ENCODE assay signal across 20 cellular contexts in the genomic region with DNA sequence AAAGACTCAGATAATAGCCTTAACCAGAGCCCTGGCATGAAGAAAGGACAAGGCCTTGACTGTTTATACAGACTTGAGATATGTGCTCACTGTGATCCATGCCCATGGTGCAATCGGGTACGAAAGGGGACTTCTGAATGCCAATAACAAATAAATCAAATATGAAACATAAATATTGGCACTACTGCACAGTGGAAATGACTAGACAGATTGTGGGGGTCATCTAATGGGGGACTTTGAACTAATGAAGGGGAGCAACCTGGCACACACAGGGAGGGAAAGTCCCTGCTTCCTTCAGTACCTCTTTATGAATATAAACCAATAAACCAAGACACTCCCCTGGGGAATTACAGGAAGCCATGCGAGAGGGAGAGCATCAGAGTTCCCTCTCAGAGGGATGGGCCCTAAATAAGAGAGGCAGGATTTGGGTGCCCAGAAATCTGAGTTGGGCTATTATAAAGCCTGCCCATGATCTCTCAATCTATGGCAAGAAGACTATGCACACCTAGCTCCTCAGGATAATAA. TPM values are rescaled to one million over a fixed set of nuclear protein-coding genes. Genes with fewer than 3 reads are reported as not detected.
DNase-seq lines count a peak whose midpoint lies in the region; ATAC-seq, FAIRE-seq and TF ChIP-seq lines count a peak whose summit lies in the region.
"Had no signal": no experiment of that assay in that cellular context is flagged by ENCODE, and none has a peak within 500 bp of the region (broad histone marks: within the 10 kb centered on the region; RNA-seq: fewer than 3 reads in every experiment).

No MANE protein-coding gene starts in this region.

- peaks cover 11% of the 10 kb centered on the region; the same call in 1 of the 2 replicates for H3K79me2 ChIP-seq in Loucy (ENCODE audit: insufficient read depth, low read length)
- no peaks in the 10 kb centered on the region for H3K79me2 ChIP-seq in neural progenitor cell (ENCODE audit: low read depth)

- intact Hi-C loops in CD4-positive, alpha-beta memory T cell (cut with micrococcal nuclease): loop anchor here (10.0 kb wide), 2 partner anchors 60 to 240 kb away; a partner anchor contains a TSS

- H4K20me1 ChIP-seq in Loucy (ENCODE audit: insufficient read depth, low read length, poor library complexity, severe bottlenecking) (no peaks in the 10 kb centered on the region), neural progenitor cell (ENCODE audit: low read depth) (no peaks in the 10 kb centered on the region)

- no peak overlapping the region for H3K27ac ChIP-seq in CD4-positive, alpha-beta memory T cell (ENCODE audit: low read depth, low read length)
- H3K27ac ChIP-seq in endodermal cell (ENCODE audit: low read depth, low read length): no peak overlapping the region
- no peak overlapping the region for H3K27ac ChIP-seq in neural progenitor cell
- H3K27ac ChIP-seq: C4-2B, KMS-11 had no signal

- H3K4me3 ChIP-seq in CD4-positive, alpha-beta memory T cell (ENCODE audit: low read length in 2 of 2): no peak overlapping the region
- H3K4me3 ChIP-seq in Loucy (ENCODE audit: low read length, poor library complexity, severe bottlenecking): no peak overlapping the region
- no peak overlapping the region for H3K4me3 ChIP-seq in endodermal cell (ENCODE audit: low read length)
- no peak overlapping the region for H3K4me3 ChIP-seq in neural progenitor cell
- H3K4me3 ChIP-seq: pancreas, thyroid gland had no signal

- H3K9me3 ChIP-seq in CD4-positive, alpha-beta memory T cell (ENCODE audit: control insufficient read depth in 1 of 2, low read length in 2 of 2): no peaks in the 10 kb centered on the region
- H3K9me3 ChIP-seq in Loucy (ENCODE audit: insufficient read depth, low read depth, low read length): no peaks in the 10 kb centered on the region
- peaks cover 10% of the 10 kb centered on the region for H3K9me3 ChIP-seq in endodermal cell (ENCODE audit: control insufficient read depth, low read length)
- no peaks in the 10 kb centered on the region for H3K9me3 ChIP-seq in neural progenitor cell (ENCODE audit: low read depth)
- H3K9me3 ChIP-seq: pancreas, thyroid gland had no signal

- WGBS in endodermal cell (ENCODE audit: insufficient coverage in 1 of 2, insufficient read length in 1 of 2), 2 experiments: 95 to 100% methylated on average over 1 to 3 of the region's 3 CpGs

- CTCF ChIA-PET in CD4-positive, alpha-beta memory T cell (lab: Charles Lee; ENCODE audit: partially characterized antibody): interaction anchor here (0.9 kb wide), 1 partner anchor 22 kb away, joined by 3 read pairs; no protein-coding TSS in a partner anchor

- no peaks in the 10 kb centered on the region for H3F3A ChIP-seq in Loucy (ENCODE audit: low read depth)
- H3F3A ChIP-seq in neural progenitor cell (ENCODE audit: low read depth): peaks cover 33% of the 10 kb centered on the region

- H3K9me3 Mint-ChIP-seq in CD4-positive, alpha-beta memory T cell: no peaks in the 10 kb centered on the region
- H3K9me3 Mint-ChIP-seq in endodermal cell (peaks cover 5% of the 10 kb centered on the region), neural progenitor cell (no peaks in the 10 kb centered on the region)

- H3K27me3 ChIP-seq in CD4-positive, alpha-beta memory T cell (ENCODE audit: insufficient read depth, low read length): no peaks in the 10 kb centered on the region
- H3K27me3 ChIP-seq in Loucy (ENCODE audit: insufficient read depth, low read length, poor library complexity, severe bottlenecking): peaks cover 4% of the 10 kb centered on the region
- H3K27me3 ChIP-seq in endodermal cell (ENCODE audit: control insufficient read depth, insufficient read depth, low read length, poor library complexity, severe bottlenecking): no peaks in the 10 kb centered on the region
- no peaks in the 10 kb centered on the region for H3K27me3 ChIP-seq in neural progenitor cell
- H3K27me3 ChIP-seq: pancreas, thyroid gland had no signal

- no peaks in the 10 kb centered on the region for H3K36me3 ChIP-seq in CD4-positive, alpha-beta memory T cell (ENCODE audit: insufficient read depth, low read length)
- no peaks in the 10 kb centered on the region for H3K36me3 ChIP-seq in Loucy (ENCODE audit: insufficient read depth, low read length)
- no peaks in the 10 kb centered on the region for H3K36me3 ChIP-seq in endodermal cell (ENCODE audit: control insufficient read depth, insufficient read depth, low read length)
- H3K36me3 ChIP-seq in neural progenitor cell: no peaks in the 10 kb centered on the region
- H3K36me3 ChIP-seq: pancreas, thyroid gland had no signal

- no peak overlapping the region for H3K4me3 Mint-ChIP-seq in CD4-positive, alpha-beta memory T cell
- H3K4me3 Mint-ChIP-seq in endodermal cell (no peak overlapping the region), neural progenitor cell (no peak overlapping the region)

- H3K36me3 Mint-ChIP-seq in CD4-positive, alpha-beta memory T cell: peaks cover 0 to 4% of the 10 kb centered on the region in 2 donors
- peaks cover 30% of the 10 kb centered on the region for H3K36me3 Mint-ChIP-seq in endodermal cell (ENCODE audit: low read depth)
- peaks cover 9% of the 10 kb centered on the region for H3K36me3 Mint-ChIP-seq in neural progenitor cell

- ATAC-seq in GM18517 (IDR thresholded peaks at IDR 0.05; ENCODE audit: unreplicated experiment): no peak
- ATAC-seq: pancreas had no signal

- no peak for TF ChIP-seq CTCF in Loucy (conservative IDR thresholded peaks at IDR 0.05; ENCODE audit: low read length)
- TF ChIP-seq CTCF in endodermal cell (conservative IDR thresholded peaks at IDR 0.05): no peak
- TF ChIP-seq CTCF in neural progenitor cell (IDR thresholded peaks at IDR 0.05): no peak

- H3K27me3 Mint-ChIP-seq in CD4-positive, alpha-beta memory T cell: no peaks in the 10 kb centered on the region
- no peaks in the 10 kb centered on the region for H3K27me3 Mint-ChIP-seq in endodermal cell (ENCODE audit: insufficient read depth)
- H3K27me3 Mint-ChIP-seq in neural progenitor cell (ENCODE audit: insufficient read depth, low read depth): peaks cover 3% of the 10 kb centered on the region

- peak overlapping the region; percentile 18 for H3K9ac ChIP-seq in Loucy (ENCODE audit: low read depth, low read length, poor library complexity, severe bottlenecking)
- H3K9ac ChIP-seq in endodermal cell (ENCODE audit: extremely low read depth, low read length, poor library complexity, severe bottlenecking): no peak overlapping the region
- H3K9ac ChIP-seq in neural progenitor cell: no peak overlapping the region
- H3K9ac ChIP-seq: KMS-11 had no signal

- H2AFZ ChIP-seq in Loucy (ENCODE audit: low read length) (no peak overlapping the region), neural progenitor cell (replicated peaks) (no peak overlapping the region)

- no peak for DNase-seq in CD4-positive, alpha-beta memory T cell
- DNase-seq in endodermal cell (peak; percentile 22), neural progenitor cell (ENCODE audit: low spot score) (no peak), NCI-H2107 (lab: John Stamatoyannopoulos, UW) (no peak), urothelium cell line (ENCODE audit: low spot score) (no peak)
- no peak for DNase-seq in activated CD4-positive, alpha-beta T cell treated with anti-CD3 and anti-CD28 coated beads for 4 hours
- DNase-seq: activated effector memory CD4-positive, alpha-beta T cell treated with Interleukin-2 at 50 U/mL for 16 hours; amniotic stem cell; DMS53; GOT3; NCI-H1105 treated with DMSO at 0.1 percent for 48 hours; pancreas; T-helper 1 cell; thyroid gland had no signal

- peak overlapping the region; percentile 72 for H3K4me2 ChIP-seq in Loucy (ENCODE audit: low read depth, low read length, poor library complexity, severe bottlenecking)
- no peak overlapping the region for H3K4me2 ChIP-seq in neural progenitor cell

- no peaks in the 10 kb centered on the region for H3K9me2 ChIP-seq in Loucy (replicated peaks; ENCODE audit: low read depth, low read length)

- POLR2A ChIA-PET in CD4-positive, alpha-beta memory T cell (lab: Charles Lee; ENCODE audit: partially characterized antibody): interaction anchor here (3.3 kb wide), 1 partner anchor 21 kb away, joined by 70 read pairs; a partner anchor contains a TSS

- no peak for FAIRE-seq in urothelium cell line (lab: Jason Lieb, UNC)
- FAIRE-seq: pancreas had no signal

- H3K4me1 Mint-ChIP-seq in CD4-positive, alpha-beta memory T cell: peaks cover 9 to 25% (median 14%) of the 10 kb centered on the region in 4 donors
- H3K4me1 Mint-ChIP-seq in endodermal cell (peaks cover 4% of the 10 kb centered on the region), neural progenitor cell (peaks cover 23% of the 10 kb centered on the region)

- peaks cover 7% of the 10 kb centered on the region for H3K4me1 ChIP-seq in CD4-positive, alpha-beta memory T cell (ENCODE audit: insufficient read depth, low read length)
- peaks cover 44% of the 10 kb centered on the region for H3K4me1 ChIP-seq in Loucy (ENCODE audit: insufficient read depth, low read length, poor library complexity, severe bottlenecking)
- H3K4me1 ChIP-seq in endodermal cell (ENCODE audit: control insufficient read depth, insufficient read depth, low read length): no peaks in the 10 kb centered on the region
- H3K4me1 ChIP-seq in neural progenitor cell: peaks cover 4% of the 10 kb centered on the region
- H3K4me1 ChIP-seq: pancreas had no signal

- H3K27ac Mint-ChIP-seq in CD4-positive, alpha-beta memory T cell: peak overlapping the region in 4 of 7 donors; percentile 2 to 98 (median 66)
- H3K27ac Mint-ChIP-seq in endodermal cell (no peak overlapping the region), neural progenitor cell (peak overlapping the region; percentile 12)

RNA-seq across cellular contexts. Expression of a gene that starts 21.1 kb away (rescaled TPM):
- 100 to 1,000 TPM; 208 to 217 TPM for total RNA-seq in CD4-positive, alpha-beta memory T cell
- polyA plus RNA-seq in CD4-positive, alpha-beta memory T cell: 1,000 to 10,000 TPM; 1,156 to 1,346 TPM
- 100 to 1,000 TPM; 722 to 753 TPM for total RNA-seq in endodermal cell
- polyA plus RNA-seq in endodermal cell (2013, experiment 1 of 2): 847 TPM
- 826 TPM for polyA plus RNA-seq in endodermal cell (2013, experiment 2 of 2)
- 132 and 552 TPM in 2 replicates for total RNA-seq in neural progenitor cell (ENCODE audit: low replicate concordance)

RNA-seq across cellular contexts. Expression of a gene that starts 45.7 kb away (rescaled TPM):
- not detected for total RNA-seq in CD4-positive, alpha-beta memory T cell
- not detected for polyA plus RNA-seq in CD4-positive, alpha-beta memory T cell
- total RNA-seq in endodermal cell (1 to 10 TPM; 3.7 to 4.4 TPM), neural progenitor cell (ENCODE audit: low replicate concordance) (0.19 TPM in 1 of 2 replicates, not detected in the other)
- polyA plus RNA-seq in endodermal cell (2013, experiment 1 of 2): 8.2 TPM
- polyA plus RNA-seq in endodermal cell (2013, experiment 2 of 2): 5.1 TPM
- total RNA-seq: activated CD8-positive, alpha-beta memory T cell treated with anti-CD3 and anti-CD28 coated beads for 36 hours; mononuclear cell had no signal

RNA-seq across cellular contexts. Expression of a gene that starts 51.4 kb away (rescaled TPM):
- 1 to 10 TPM; 5.3 to 6.1 TPM for total RNA-seq in CD4-positive, alpha-beta memory T cell
- polyA plus RNA-seq in CD4-positive, alpha-beta memory T cell: 1 to 10 TPM in 1 of 2 donors, under 1 TPM in 1; 0.32 to 1.9 TPM
- total RNA-seq in endodermal cell (1 to 10 TPM in 1 of 2 donors, not detected in 1; 1.2 TPM), neural progenitor cell (ENCODE audit: low replicate concordance) (not detected in 2 replicates)
- 0.61 TPM for polyA plus RNA-seq in endodermal cell (2013, experiment 1 of 2)
- polyA plus RNA-seq in endodermal cell (2013, experiment 2 of 2): 1.1 TPM
- total RNA-seq: activated CD8-positive, alpha-beta memory T cell treated with anti-CD3 and anti-CD28 coated beads for 36 hours had no signal

RNA-seq across cellular contexts. Expression of a gene that starts 57.6 kb away (rescaled TPM):
- total RNA-seq in CD4-positive, alpha-beta memory T cell: 10 to 100 TPM; 24.5 to 27.2 TPM
- 1 to 10 TPM; 3.9 to 5.0 TPM for polyA plus RNA-seq in CD4-positive, alpha-beta memory T cell
- 10 to 100 TPM; 13.1 to 14.8 TPM for total RNA-seq in endodermal cell
- polyA plus RNA-seq in endodermal cell (2013, experiment 1 of 2): 12.0 TPM
- 9.3 TPM for polyA plus RNA-seq in endodermal cell (2013, experiment 2 of 2)
- total RNA-seq in neural progenitor cell (ENCODE audit: low replicate concordance): 3.8 and 12.1 TPM in 2 replicates

RNA-seq across cellular contexts. Expression of a gene that starts 58.9 kb away (rescaled TPM):
- 10 to 100 TPM; 93.5 to 97.2 TPM for total RNA-seq in CD4-positive, alpha-beta memory T cell
- polyA plus RNA-seq in CD4-positive, alpha-beta memory T cell: 100 to 1,000 TPM; 103 to 133 TPM
- total RNA-seq in endodermal cell: 100 to 1,000 TPM; 117 to 164 TPM
- polyA plus RNA-seq in endodermal cell (2013, experiment 1 of 2): 87.2 TPM
- 80.7 TPM for polyA plus RNA-seq in endodermal cell (2013, experiment 2 of 2)
- 34.5 and 85.3 TPM in 2 replicates for total RNA-seq in neural progenitor cell (ENCODE audit: low replicate concordance)
